Comparison of ENCODE assay signal across 15 cellular contexts in the genomic region with DNA sequence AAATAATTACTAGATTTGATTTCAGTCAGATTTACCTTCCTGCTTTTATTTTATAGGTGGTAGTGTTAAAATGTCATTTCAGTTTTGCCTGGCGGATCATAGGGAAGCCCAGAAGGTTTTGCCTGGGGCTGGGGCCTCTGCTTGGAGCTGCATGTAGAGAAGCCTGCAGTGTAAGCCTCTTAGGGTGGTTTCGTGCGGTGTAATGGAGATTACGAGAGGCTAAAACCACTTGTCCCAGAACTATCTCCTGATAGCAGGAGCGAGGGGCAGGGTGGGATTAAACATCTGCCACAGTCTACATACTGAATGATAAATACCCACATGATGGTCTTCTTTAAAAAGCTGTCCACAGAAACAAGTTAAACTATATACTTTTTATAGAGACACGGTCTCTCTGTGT. TPM values are rescaled to one million over a fixed set of nuclear protein-coding genes. Genes with fewer than 3 reads are reported as not detected.
DNase-seq lines count a peak whose midpoint lies in the region; ATAC-seq, FAIRE-seq and TF ChIP-seq lines count a peak whose summit lies in the region.
"Had no signal": no experiment of that assay in that cellular context is flagged by ENCODE, and none has a peak within 500 bp of the region (broad histone marks: within the 10 kb centered on the region; RNA-seq: fewer than 3 reads in every experiment).

No MANE protein-coding gene starts in this region.

- H3K9me3 Mint-ChIP-seq in brain (peaks cover 7 to 14% (median 12%) of the 10 kb centered on the region in 5 experiments), neural progenitor cell (peaks cover 6% of the 10 kb centered on the region), GM23338 (peaks cover 12% of the 10 kb centered on the region; the same call in 2 of the 3 replicates)

- DNase-seq in D721Med (ENCODE audit: insufficient read length, low spot score) (peak; percentile 78), NCI-H82 (lab: John Stamatoyannopoulos, UW) (peak; percentile 96), neural progenitor cell (ENCODE audit: low spot score) (peak; percentile 21), GM23338 (ENCODE audit: low spot score) (no peak), ovary (no peak), DMS153 (lab: John Stamatoyannopoulos, UW) (no peak)
- DNase-seq: ACHN; CD4-positive, CD25-positive, alpha-beta regulatory T cell; DND-41; GDM1; GOT3 had no signal

- H3K79me2 ChIP-seq in neural progenitor cell (ENCODE audit: low read depth) (no peaks in the 10 kb centered on the region), GM23338 (replicated peaks; ENCODE audit: insufficient read depth) (no peaks in the 10 kb centered on the region)

- H3K27ac Mint-ChIP-seq in brain, result peak overlapping the region in 3 of 5 experiments; percentile 41 to 62 (median 58)
- H3K27ac Mint-ChIP-seq in neural progenitor cell, result no peak overlapping the region
- H3K27ac Mint-ChIP-seq in GM23338, result no peak overlapping the region
- H3K27ac Mint-ChIP-seq: CD4-positive, CD25-positive, alpha-beta regulatory T cell had no signal

- peaks cover 11% of the 10 kb centered on the region for H3K27me3 Mint-ChIP-seq in brain
- H3K27me3 Mint-ChIP-seq in neural progenitor cell (ENCODE audit: insufficient read depth, low read depth), result peaks cover 6% of the 10 kb centered on the region
- peaks cover 11% of the 10 kb centered on the region for H3K27me3 Mint-ChIP-seq in GM23338 (ENCODE audit: insufficient read depth, low read depth, poor library complexity)

- H4K20me1 ChIP-seq in neural progenitor cell (ENCODE audit: low read depth) (no peaks in the 10 kb centered on the region), GM23338 (replicated peaks; ENCODE audit: insufficient read depth) (no peaks in the 10 kb centered on the region)
- H4K20me1 ChIP-seq: BLaER1 treated with 17β-estradiol and CSF1 and Interleukin-3, amounts not matched to agents 10 nM and 100 nM had no signal

- H3K36me3 Mint-ChIP-seq in brain (peaks cover 11% of the 10 kb centered on the region), neural progenitor cell (peaks cover 7% of the 10 kb centered on the region), GM23338 (ENCODE audit: low read depth) (peaks cover 4% of the 10 kb centered on the region; the same call in 2 of the 3 replicates)
- H3K36me3 Mint-ChIP-seq: CD4-positive, CD25-positive, alpha-beta regulatory T cell had no signal

- H3K4me3 Mint-ChIP-seq in brain (no peak overlapping the region), neural progenitor cell (no peak overlapping the region), GM23338 (no peak overlapping the region; the same call in 2 of the 3 replicates)
- H3K4me3 Mint-ChIP-seq: CD4-positive, CD25-positive, alpha-beta regulatory T cell had no signal

- TF ChIP-seq EP300 in ovary (IDR thresholded peaks at IDR 0.05), result no peak

- peaks cover 23% of the 10 kb centered on the region for H3K4me1 Mint-ChIP-seq in brain
- H3K4me1 Mint-ChIP-seq in neural progenitor cell, result peaks cover 20% of the 10 kb centered on the region
- H3K4me1 Mint-ChIP-seq in GM23338, result peaks cover 20% of the 10 kb centered on the region
- H3K4me1 Mint-ChIP-seq: CD4-positive, CD25-positive, alpha-beta regulatory T cell had no signal

- no peak overlapping the region for H3K4me2 ChIP-seq in neural progenitor cell
- H3K4me2 ChIP-seq in GM23338, result no peak overlapping the region
- H3K4me2 ChIP-seq: BLaER1 treated with 17β-estradiol and CSF1 and Interleukin-3, amounts not matched to agents 10 nM and 100 nM had no signal

- H2AFZ ChIP-seq in neural progenitor cell (replicated peaks), result no peak overlapping the region
- no peak overlapping the region for H2AFZ ChIP-seq in GM23338

- no peak overlapping the region for H3K9ac ChIP-seq in neural progenitor cell
- H3K9ac ChIP-seq: BLaER1 treated with 17β-estradiol and CSF1 and Interleukin-3, amounts not matched to agents 10 nM and 100 nM had no signal

- H3K4me1 ChIP-seq in neural progenitor cell (peaks cover 7% of the 10 kb centered on the region), GM23338 (ENCODE audit: insufficient read depth) (peaks cover 5% of the 10 kb centered on the region; the same call in 1 of the 2 replicates), ovary (ENCODE audit: insufficient read depth) (no peaks in the 10 kb centered on the region)
- H3K4me1 ChIP-seq: HAP-1 had no signal

- H3K27me3 ChIP-seq in neural progenitor cell, result no peaks in the 10 kb centered on the region
- H3K27me3 ChIP-seq in GM23338 (ENCODE audit: insufficient read depth), result no peaks in the 10 kb centered on the region
- H3K27me3 ChIP-seq in ovary, result no peaks in the 10 kb centered on the region
- H3K27me3 ChIP-seq: BLaER1 treated with 17β-estradiol and CSF1 and Interleukin-3, amounts not matched to agents 10 nM and 100 nM had no signal

- H3K27ac ChIP-seq in neural progenitor cell, result no peak overlapping the region
- H3K27ac ChIP-seq in GM23338 (ENCODE audit: low read depth), result no peak overlapping the region
- no peak overlapping the region for H3K27ac ChIP-seq in ovary
- H3K27ac ChIP-seq: BLaER1 treated with 17β-estradiol and CSF1 and Interleukin-3, amounts not matched to agents 10 nM and 100 nM; HL-60 had no signal

- H3K9me3 ChIP-seq in neural progenitor cell (ENCODE audit: low read depth), result peaks cover 6% of the 10 kb centered on the region
- H3K9me3 ChIP-seq in ovary, result no peaks in the 10 kb centered on the region
- H3K9me3 ChIP-seq: HAP-1 had no signal

- intact Hi-C loops in ovary (cut with DNase I), result no loop called here

- H3K4me3 ChIP-seq in neural progenitor cell (no peak overlapping the region), GM23338 (no peak overlapping the region), ovary (no peak overlapping the region)
- H3K4me3 ChIP-seq: BLaER1 treated with 17β-estradiol and CSF1 and Interleukin-3, amounts not matched to agents 10 nM and 100 nM; HAP-1 had no signal

- FAIRE-seq in D721Med (lab: Jason Lieb, UNC), result peak; percentile 96

- TF ChIP-seq CTCF in D721Med (IDR thresholded peaks at IDR 0.05; ENCODE audit: insufficient read depth, missing control alignments), result no peak
- no peak for TF ChIP-seq CTCF in brain (conservative IDR thresholded peaks at IDR 0.05)
- TF ChIP-seq CTCF in neural progenitor cell (IDR thresholded peaks at IDR 0.05), result no peak
- no peak for TF ChIP-seq CTCF in GM23338 (conservative IDR thresholded peaks at IDR 0.05; ENCODE audit: low read depth in 2 of 2)
- no peak for TF ChIP-seq CTCF in ovary (IDR thresholded peaks at IDR 0.05)

- WGBS in ovary, 3 donors, result 96 to 97% (median 96%) methylated on average over 6 of the region's 6 CpGs

- TF ChIP-seq POLR2A in ovary (IDR thresholded peaks at IDR 0.05), result no peak

- H3F3A ChIP-seq in neural progenitor cell (ENCODE audit: low read depth) (no peaks in the 10 kb centered on the region), GM23338 (replicated peaks; ENCODE audit: low read depth) (no peaks in the 10 kb centered on the region)

- ATAC-seq in GM23338, result no peak

- H3K36me3 ChIP-seq in neural progenitor cell (no peaks in the 10 kb centered on the region), GM23338 (ENCODE audit: insufficient read depth) (peaks cover 4% of the 10 kb centered on the region; the same call in 1 of the 2 replicates), ovary (no peaks in the 10 kb centered on the region)
- H3K36me3 ChIP-seq: HAP-1 had no signal

- H3K9me2 ChIP-seq in GM23338 (ENCODE audit: insufficient read depth), result no peaks in the 10 kb centered on the region; the same call in 1 of the 2 replicates

TF ChIP-seq in GM23338, 12 proteins besides CTCF, POLR2A, EP300 and RAD21:
- TF ChIP-seq, protein P1, sequence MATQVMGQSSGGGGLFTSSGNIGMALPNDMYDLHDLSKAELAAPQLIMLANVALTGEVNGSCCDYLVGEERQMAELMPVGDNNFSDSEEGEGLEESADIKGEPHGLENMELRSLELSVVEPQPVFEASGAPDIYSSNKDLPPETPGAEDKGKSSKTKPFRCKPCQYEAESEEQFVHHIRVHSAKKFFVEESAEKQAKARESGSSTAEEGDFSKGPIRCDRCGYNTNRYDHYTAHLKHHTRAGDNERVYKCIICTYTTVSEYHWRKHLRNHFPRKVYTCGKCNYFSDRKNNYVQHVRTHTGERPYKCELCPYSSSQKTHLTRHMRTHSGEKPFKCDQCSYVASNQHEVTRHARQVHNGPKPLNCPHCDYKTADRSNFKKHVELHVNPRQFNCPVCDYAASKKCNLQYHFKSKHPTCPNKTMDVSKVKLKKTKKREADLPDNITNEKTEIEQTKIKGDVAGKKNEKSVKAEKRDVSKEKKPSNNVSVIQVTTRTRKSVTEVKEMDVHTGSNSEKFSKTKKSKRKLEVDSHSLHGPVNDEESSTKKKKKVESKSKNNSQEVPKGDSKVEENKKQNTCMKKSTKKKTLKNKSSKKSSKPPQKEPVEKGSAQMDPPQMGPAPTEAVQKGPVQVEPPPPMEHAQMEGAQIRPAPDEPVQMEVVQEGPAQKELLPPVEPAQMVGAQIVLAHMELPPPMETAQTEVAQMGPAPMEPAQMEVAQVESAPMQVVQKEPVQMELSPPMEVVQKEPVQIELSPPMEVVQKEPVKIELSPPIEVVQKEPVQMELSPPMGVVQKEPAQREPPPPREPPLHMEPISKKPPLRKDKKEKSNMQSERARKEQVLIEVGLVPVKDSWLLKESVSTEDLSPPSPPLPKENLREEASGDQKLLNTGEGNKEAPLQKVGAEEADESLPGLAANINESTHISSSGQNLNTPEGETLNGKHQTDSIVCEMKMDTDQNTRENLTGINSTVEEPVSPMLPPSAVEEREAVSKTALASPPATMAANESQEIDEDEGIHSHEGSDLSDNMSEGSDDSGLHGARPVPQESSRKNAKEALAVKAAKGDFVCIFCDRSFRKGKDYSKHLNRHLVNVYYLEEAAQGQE (IDR thresholded peaks at IDR 0.05; ENCODE audit: unreplicated experiment), result no peak
- TF ChIP-seq STAT1 (IDR thresholded peaks at IDR 0.05; ENCODE audit: unreplicated experiment) (no peak), NANOG (IDR thresholded peaks at IDR 0.05; ENCODE audit: borderline replicate concordance) (no peak), EZH2 (IDR thresholded peaks at IDR 0.05; ENCODE audit: low read depth, unreplicated experiment) (no peak)

RNA-seq across cellular contexts. Expression of gene DICER1, which starts 35.0 kb away (rescaled TPM):
- polyA plus RNA-seq in brain (ENCODE audit: insufficient read depth, low read depth, low replicate concordance) (5.9 TPM), GM23338 (2016; fragmentation: Nextera tagmentation; extraction: Ambion mirVana) (17.6 and 21.4 TPM in 2 replicates), ovary (10 to 100 TPM in 1 of 2 donors, 1 to 10 TPM in 1; 9.6 to 21.5 TPM)
- total RNA-seq in neural progenitor cell (ENCODE audit: low replicate concordance) (56.7 and 70.0 TPM in 2 replicates), ovary (10 to 100 TPM; 37.1 to 54.7 (median 50.1) TPM)
- total RNA-seq in GM23338 (2014; rRNA removed; shearing (Covaris generic)), result 52.6 and 59.2 TPM in 2 replicates

Comparison
In these comparisons a context has a peak if more than half of its experiments do, and no peak if none do; other contexts are left out.
1. DNase-seq: peak in D721Med (single experiment), NCI-H82 (single experiment) and neural progenitor cell (single experiment); none in GM23338 (single experiment), ovary (0 of 5) and DMS153 (single experiment).
2. H3K27ac Mint-ChIP-seq: peak in brain (3 of 5); none in neural progenitor cell (single experiment) and GM23338 (single experiment).